In genomic region chr6:16409531-16410441, GRCh38 we compare ENCODE assay signal across 8 cellular contexts.
DNase-seq lines count a peak whose midpoint lies in the region; ATAC-seq and TF ChIP-seq lines count a peak whose summit lies in the region.

No MANE protein-coding gene starts in this region.

- POLR2A ChIA-PET in Panc1 (lab: Charles Lee), result no interaction called here

- H3K4me3 ChIP-seq in Panc1 (ENCODE audit: low read depth in 2 of 2, low read length in 2 of 2) (no peak overlapping the region), ovary (no peak overlapping the region), upper lobe of right lung (no peak overlapping the region)

- CTCF ChIA-PET in Panc1 (lab: Charles Lee), result interaction anchor here (0.6 to 0.7 kb wide), 6 partner anchors 72 to 344 kb away, joined by 3 to 10 read pairs (median 3); no protein-coding TSS in a partner anchor

- no peak for TF ChIP-seq POLR2A in ovary (IDR thresholded peaks at IDR 0.05)

- intact Hi-C loops in Panc1 (cut with micrococcal nuclease; ENCODE audit: unreplicated experiment), result loop anchor here (2.0 kb wide), 1 partner anchor 77 kb away; no protein-coding TSS in a partner anchor
- intact Hi-C loops in ovary (cut with DNase I), result loop anchor here in 2 of 4 donors (10.0 kb wide), 1 partner anchor 75 kb away; no protein-coding TSS in a partner anchor
- intact Hi-C loops in upper lobe of right lung (cut with DNase I), result no loop called here

- DNase-seq in DMS 273 treated with DMSO at 0.1 percent for 48 hours (lab: John Stamatoyannopoulos, UW), result peak; percentile 24
- peak; percentile 36 for DNase-seq in Panc1 (ENCODE audit: low read depth, low spot score)
- DNase-seq in activated gamma-delta T cell treated with anti-CD3 and anti-CD28 coated beads, Interleukin-2, amount 50 U/mL, for 16 hours (ENCODE audit: low read depth), result peak; percentile 19
- peak; percentile 66 for DNase-seq in germinal center (ENCODE audit: low spot score)
- DNase-seq in ovary, result peak; percentile 25 to 59 (median 38)
- peak; percentile 67 for DNase-seq in upper lobe of right lung

- in situ Hi-C loops in Panc1 (cut with HindIII; ENCODE audit: low pct_unique_long_range_greater_than_20kb, low sequenced_read_pairs), result no loop called here

- BruUV-seq in Panc1 (replicated peaks; lab: Mats Ljungman, UMichigan), result no TSS peak

- TF ChIP-seq EP300 in ovary (IDR thresholded peaks at IDR 0.05), result no peak

- 69 to 79% (median 73%) methylated on average over 19 of the region's 19 CpGs for WGBS in ovary, 3 donors

- H3K4me1 ChIP-seq in Panc1 (ENCODE audit: control insufficient read depth, insufficient read depth, low read length) (no peaks in the 10 kb centered on the region), ovary (ENCODE audit: insufficient read depth) (peaks cover 7% of the 10 kb centered on the region), upper lobe of right lung (no peaks in the 10 kb centered on the region)

- TF ChIP-seq CTCF in Panc1 (IDR thresholded peaks at IDR 0.05) (peak; percentile 90), ovary (IDR thresholded peaks at IDR 0.05) (peak in 1 of 3 donors; percentile 39), upper lobe of right lung (IDR thresholded peaks at IDR 0.05) (peak; percentile 70)

- H3K9me3 ChIP-seq in Panc1 (ENCODE audit: control insufficient read depth, insufficient read depth, low read depth, low read length) (no peaks in the 10 kb centered on the region), ovary (no peaks in the 10 kb centered on the region), upper lobe of right lung (no peaks in the 10 kb centered on the region)

- H3K27ac ChIP-seq in Panc1 (ENCODE audit: low read length), result no peak overlapping the region
- H3K27ac ChIP-seq in ovary, result no peak overlapping the region
- H3K27ac ChIP-seq in upper lobe of right lung, result no peak overlapping the region

- ATAC-seq in HG02759 (IDR thresholded peaks at IDR 0.05; ENCODE audit: unreplicated experiment) (peak; percentile 30), Panc1 (peak; percentile 88), upper lobe of right lung (peak; percentile 90), HG03097 (IDR thresholded peaks at IDR 0.05; ENCODE audit: low FRiP score, unreplicated experiment) (no peak)

- no peaks in the 10 kb centered on the region for H3K27me3 ChIP-seq in Panc1 (ENCODE audit: control insufficient read depth, insufficient read depth, low read length)
- no peaks in the 10 kb centered on the region for H3K27me3 ChIP-seq in ovary
- no peaks in the 10 kb centered on the region for H3K27me3 ChIP-seq in upper lobe of right lung

- H3K36me3 ChIP-seq in Panc1 (ENCODE audit: control insufficient read depth, insufficient read depth, low read length) (no peaks in the 10 kb centered on the region), ovary (no peaks in the 10 kb centered on the region), upper lobe of right lung (no peaks in the 10 kb centered on the region)
